8 cellular contexts compared by ENCODE assay signal in genomic region chr19:15432018-15432494, GRCh38. TPM values are rescaled to one million over a fixed set of nuclear protein-coding genes. Genes with fewer than 3 reads are reported as not detected.
DNase-seq lines count a peak whose midpoint lies in the region; ATAC-seq, FAIRE-seq and TF ChIP-seq lines count a peak whose summit lies in the region.

No MANE protein-coding gene starts in this region.

- peak overlapping the region; percentile 83 for H3K27ac Mint-ChIP-seq in activated B cell treated with CpG ODN at 0.5 μM for 24 hours

- peaks cover 31% of the 10 kb centered on the region for H3K4me1 Mint-ChIP-seq in activated B cell treated with CpG ODN at 0.5 μM for 24 hours

- no peaks in the 10 kb centered on the region for H3K9me3 Mint-ChIP-seq in activated B cell treated with CpG ODN at 0.5 μM for 24 hours

- H3K36me3 Mint-ChIP-seq in activated B cell treated with CpG ODN at 0.5 μM for 24 hours (ENCODE audit: low read depth) = peaks cover 21% of the 10 kb centered on the region

- intact Hi-C loops in activated B cell treated with CpG ODN at 0.5 μM for 24 hours (cut with micrococcal nuclease) = loop anchor here (1.0 to 5.0 kb wide), 4 partner anchors 13 to 124 kb away; partner anchors contain the start of genes AKAP8 and BRD4

- ATAC-seq in GM21447 (IDR thresholded peaks at IDR 0.05; ENCODE audit: unreplicated experiment) (peak; percentile 12), activated B cell treated with CpG ODN at 0.5 μM for 24 hours (ENCODE audit: low read depth) (no peak), HG03095 (IDR thresholded peaks at IDR 0.05; ENCODE audit: unreplicated experiment) (no peak)

- CTCF ChIA-PET in activated B cell treated with CpG ODN at 0.5 μM for 24 hours (lab: Charles Lee) = interaction anchor here (1.3 to 2.7 kb wide), 3 partner anchors 11 to 13 kb away, joined by 6 to 14 read pairs (median 8); partner anchors contain the start of gene AKAP8L

- no peaks in the 10 kb centered on the region for H3K27me3 Mint-ChIP-seq in activated B cell treated with CpG ODN at 0.5 μM for 24 hours

- H3K4me3 Mint-ChIP-seq in activated B cell treated with CpG ODN at 0.5 μM for 24 hours = peak overlapping the region; percentile 95

- H3K4me3 ChIP-seq in fibroblast of the aortic adventitia (ENCODE audit: low read depth, low read length) (peak overlapping the region; percentile 83), retinal pigment epithelial cell (ENCODE audit: low read length) (peak overlapping the region; percentile 85)

- FAIRE-seq in RCC 7860 (lab: Jason Lieb, UNC) = no peak

- TF ChIP-seq CTCF in activated B cell treated with CpG ODN at 0.5 μM for 24 hours (IDR thresholded peaks at IDR 0.05) (no peak), fibroblast of the aortic adventitia (IDR thresholded peaks at IDR 0.05; ENCODE audit: insufficient read depth, low read length) (no peak), retinal pigment epithelial cell (conservative IDR thresholded peaks at IDR 0.05; ENCODE audit: low read depth, low read length) (no peak)

- peak; percentile 25 for DNase-seq in AG08395 (ENCODE audit: low spot score)
- DNase-seq in activated B cell treated with CpG ODN at 0.5 μM for 24 hours = no peak
- no peak for DNase-seq in fibroblast of the aortic adventitia (ENCODE audit: low read depth)
- no peak for DNase-seq in retinal pigment epithelial cell (ENCODE audit: low read depth)
- DNase-seq in NCI-H774 (lab: John Stamatoyannopoulos, UW) = no peak
- DNase-seq in RCC 7860 (ENCODE audit: low spot score) = no peak

- POLR2A ChIA-PET in activated B cell treated with CpG ODN at 0.5 μM for 24 hours (lab: Charles Lee) = interaction anchor here (0.9 to 5.7 kb wide), 7 partner anchors 13 to 742 kb away, joined by 3 to 53 read pairs (median 9); partner anchors contain the start of genes AKAP8, AKAP8L, RASAL3 and ZNF333

RNA-seq across cellular contexts. Expression of gene AKAP8L, which starts 13.3 kb away (rescaled TPM):
- total RNA-seq in activated B cell treated with CpG ODN at 0.5 μM for 24 hours = 126 and 163 TPM in 2 replicates
- total RNA-seq in fibroblast of the aortic adventitia (ENCODE audit: low replicate concordance) = 45.6 and 65.8 TPM in 2 replicates

RNA-seq across cellular contexts. Expression of gene WIZ, which starts 17.7 kb away (rescaled TPM):
- total RNA-seq in activated B cell treated with CpG ODN at 0.5 μM for 24 hours = 32.6 and 34.1 TPM in 2 replicates
- 5.7 and 13.4 TPM in 2 replicates for total RNA-seq in fibroblast of the aortic adventitia (ENCODE audit: low replicate concordance)

RNA-seq across cellular contexts. Expression of gene RASAL3, which starts 32.3 kb away (rescaled TPM):
- 76.2 and 89.3 TPM in 2 replicates for total RNA-seq in activated B cell treated with CpG ODN at 0.5 μM for 24 hours
- total RNA-seq in fibroblast of the aortic adventitia (ENCODE audit: low replicate concordance) = not detected in 2 replicates

RNA-seq across cellular contexts. Expression of gene PGLYRP2, which starts 47.2 kb away (rescaled TPM):
- total RNA-seq in activated B cell treated with CpG ODN at 0.5 μM for 24 hours = not detected in 2 replicates
- not detected in 2 replicates for total RNA-seq in fibroblast of the aortic adventitia (ENCODE audit: low replicate concordance)

RNA-seq across cellular contexts. Expression of gene AKAP8, which starts 52.5 kb away (rescaled TPM):
- total RNA-seq in activated B cell treated with CpG ODN at 0.5 μM for 24 hours (74.8 and 79.0 TPM in 2 replicates), fibroblast of the aortic adventitia (ENCODE audit: low replicate concordance) (12.3 and 15.5 TPM in 2 replicates)

Comparison
In these comparisons a context has a peak if more than half of its experiments do, and no peak if none do; other contexts are left out.
1. RNA of gene RASAL3, which starts 32.3 kb away (total RNA-seq): 76.2 to 89.3 TPM in activated B cell treated with CpG ODN at 0.5 μM for 24 hours; not detected in fibroblast of the aortic adventitia; every median in the first group is over 10 times any median in the second.